Comparison of ENCODE assay signal across 17 cellular contexts in genomic region chr3:36774072-36774471, GRCh38. TPM values are rescaled to one million over a fixed set of nuclear protein-coding genes. Genes with fewer than 3 reads are reported as not detected.
"Had no signal": no experiment of that assay in that cellular context is flagged by ENCODE, and none has a peak within 500 bp of the region (broad histone marks: within the 10 kb centered on the region; RNA-seq: fewer than 3 reads in every experiment).

No MANE protein-coding gene starts in this region.

- H3K4me2 ChIP-seq: neural progenitor cell had no signal

- H3K36me3 ChIP-seq: neural progenitor cell, pancreas, WERI-Rb-1 had no signal

- H3K9me3 Mint-ChIP-seq: activated naive CD4-positive, alpha-beta T cell treated with anti-CD3 and anti-CD28 coated beads for 36 hours; activated T-helper 1 cell treated with anti-CD3 and anti-CD28 coated beads, Interleukin-12 subunit alpha, Interleukin-12 subunit beta, Interleukin-2, Interleukin-4 antibody, amounts not matched to agents 30 ng/mL and 10 ng/mL and 1 ng/mL, durations not matched to agents 14 hours and 24 hours and 36 hours; central memory CD8-positive, alpha-beta T cell; mesothelial cell of epicardium; neural progenitor cell; T-cell had no signal

- H3K27ac Mint-ChIP-seq: activated CD4-positive, alpha-beta T cell treated with anti-CD3 and anti-CD28 coated beads for 36 hours; activated naive CD4-positive, alpha-beta T cell treated with anti-CD3 and anti-CD28 coated beads for 36 hours; activated T-helper 1 cell treated with anti-CD3 and anti-CD28 coated beads, Interleukin-12 subunit alpha, Interleukin-12 subunit beta, Interleukin-2, Interleukin-4 antibody, amounts not matched to agents 30 ng/mL and 10 ng/mL and 1 ng/mL, durations not matched to agents 14 hours and 24 hours and 36 hours; mesothelial cell of epicardium; neural progenitor cell; T-cell had no signal

- H3K27me3 ChIP-seq: neural progenitor cell, pancreas, testis had no signal

- H3K4me1 Mint-ChIP-seq: activated CD4-positive, alpha-beta T cell treated with anti-CD3 and anti-CD28 coated beads for 36 hours; central memory CD8-positive, alpha-beta T cell; T-cell had no signal

- H3K27ac ChIP-seq: neural progenitor cell, pancreas, testis, WERI-Rb-1 had no signal

- DNase-seq: activated CD4-positive, alpha-beta T cell treated with anti-CD3 and anti-CD28 coated beads for 36 hours; activated naive CD4-positive, alpha-beta T cell treated with anti-CD3 and anti-CD28 coated beads for 36 hours; hippocampal formation; pancreas; stimulated activated CD4-positive, alpha-beta T cell treated with anti-CD3 and anti-CD28 coated beads, Interleukin-4, amount 100 ng/mL, for 1 hour; stimulated activated CD8-positive, alpha-beta memory T cell treated with anti-CD3 and anti-CD28 coated beads, Interleukin-4, amount 100 ng/mL, for 48 hours; stimulated activated naive CD8-positive, alpha-beta T cell treated with anti-CD3 and anti-CD28 coated beads, Interleukin-15, Interleukin-2, amounts not matched to agents 100 U/mL and 50 U/mL, for 24 hours; T-cell; testis; WERI-Rb-1 had no signal

- H3K4me3 Mint-ChIP-seq: activated CD4-positive, alpha-beta T cell treated with anti-CD3 and anti-CD28 coated beads for 36 hours; activated naive CD4-positive, alpha-beta T cell treated with anti-CD3 and anti-CD28 coated beads for 36 hours; activated T-helper 1 cell treated with anti-CD3 and anti-CD28 coated beads, Interleukin-12 subunit alpha, Interleukin-12 subunit beta, Interleukin-2, Interleukin-4 antibody, amounts not matched to agents 30 ng/mL and 10 ng/mL and 1 ng/mL, durations not matched to agents 14 hours and 24 hours and 36 hours; central memory CD8-positive, alpha-beta T cell; mesothelial cell of epicardium; neural progenitor cell; T-cell had no signal

- ATAC-seq: activated CD4-positive, alpha-beta T cell treated with anti-CD3 and anti-CD28 coated beads for 36 hours; esophagus mucosa; pancreas; stimulated activated naive CD8-positive, alpha-beta T cell treated with anti-CD3 and anti-CD28 coated beads, Interleukin-15, Interleukin-2, amounts not matched to agents 100 U/mL and 50 U/mL, for 24 hours; T-cell had no signal

- H3K4me3 ChIP-seq: neural progenitor cell, pancreas, testis had no signal

- H2AFZ ChIP-seq: neural progenitor cell had no signal

- H3K36me3 Mint-ChIP-seq: mesothelial cell of epicardium, neural progenitor cell, T-cell had no signal

- H3K4me1 ChIP-seq: pancreas, testis had no signal

RNA-seq across cellular contexts. Expression of gene DCLK3, which starts 9.7 kb away (rescaled TPM):
- total RNA-seq: activated naive CD4-positive, alpha-beta T cell treated with anti-CD3 and anti-CD28 coated beads for 36 hours; activated T-helper 1 cell treated with anti-CD3 and anti-CD28 coated beads, Interleukin-12 subunit alpha, Interleukin-12 subunit beta, Interleukin-2, Interleukin-4 antibody, amounts not matched to agents 30 ng/mL and 10 ng/mL and 1 ng/mL, durations not matched to agents 14 hours and 24 hours and 36 hours; dermis microvascular lymphatic vessel endothelial cell; T-cell; ureter had no signal
